20 cellular contexts compared by ENCODE assay signal in the genomic region with DNA sequence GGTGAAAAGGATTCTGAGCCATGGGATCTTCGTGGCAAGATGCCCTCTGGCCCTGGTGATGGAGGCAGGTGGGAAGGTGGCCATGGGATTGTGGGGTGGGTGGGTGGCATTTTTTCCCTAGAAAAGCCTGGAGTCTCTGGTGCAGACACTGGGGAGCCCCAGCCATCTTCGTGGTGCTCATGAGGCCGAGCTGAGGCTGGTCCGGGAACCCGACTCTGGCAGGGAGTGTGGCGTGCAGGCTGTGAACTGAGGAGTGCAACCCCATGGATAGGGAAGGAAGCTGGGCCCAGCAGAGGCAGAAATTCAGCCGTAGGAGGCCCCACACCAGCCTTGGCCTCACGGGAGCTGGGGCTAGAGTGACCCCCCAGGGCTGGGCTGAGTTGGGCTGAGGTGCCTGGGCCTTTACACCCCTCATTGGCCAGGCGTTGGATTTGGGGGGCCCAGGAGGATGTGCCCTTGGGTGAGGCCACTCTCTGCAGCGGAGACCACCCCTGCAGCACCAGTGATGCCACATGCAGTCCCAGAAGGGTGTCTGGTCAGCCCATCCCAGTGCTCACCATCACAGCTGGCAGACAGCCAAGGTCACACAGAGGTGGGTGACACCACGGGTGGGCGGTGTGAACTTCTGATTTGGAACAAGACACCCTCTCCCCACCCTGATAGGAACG.
A peak's percentile ranks its signal among the peaks of the same experiment; 100 is the strongest.
DNase-seq lines count a peak whose midpoint lies in the region; ATAC-seq and TF ChIP-seq lines count a peak whose summit lies in the region.
"Had no signal": no experiment of that assay in that cellular context is flagged by ENCODE, and none has a peak within 500 bp of the region (broad histone marks: within the 10 kb centered on the region; RNA-seq: fewer than 3 reads in every experiment).

No MANE protein-coding gene starts in this region.

- H3K27me3 ChIP-seq in right cardiac atrium (ENCODE audit: control insufficient read depth, insufficient read depth) (no peaks in the 10 kb centered on the region), neuronal stem cell (ENCODE audit: control insufficient read depth in 3 of 3, insufficient read depth in 3 of 3, low read depth in 1 of 3, low read length in 3 of 3) (peaks cover 0 to 30% (median 2%) of the 10 kb centered on the region in 3 experiments), mesenchymal stem cell (ENCODE audit: control insufficient read depth in 1 of 2, insufficient read depth in 1 of 2, low read length in 2 of 2) (peaks cover 0 to 21% of the 10 kb centered on the region in 2 experiments)

- no peaks in the 10 kb centered on the region for H3K4me1 Mint-ChIP-seq in chondrocyte (ENCODE audit: low read depth)
- H3K4me1 Mint-ChIP-seq: IgD-negative memory B cell had no signal

- peak overlapping the region; percentile 92 for H2AK5ac ChIP-seq in neuronal stem cell (ENCODE audit: low read depth, low read length)
- no peak overlapping the region for H2AK5ac ChIP-seq in mesenchymal stem cell (ENCODE audit: low read length, severe bottlenecking)

- peaks cover 8% of the 10 kb centered on the region for H3K27me3 Mint-ChIP-seq in chondrocyte (ENCODE audit: low read depth)

- H3K23ac ChIP-seq in neuronal stem cell (ENCODE audit: low read depth, low read length, poor library complexity) (no peak overlapping the region), mesenchymal stem cell (ENCODE audit: low read length in 2 of 2) (no peak overlapping the region)

- H2AFZ ChIP-seq in neuronal stem cell (ENCODE audit: low read length) = no peak overlapping the region
- no peak overlapping the region for H2AFZ ChIP-seq in mesenchymal stem cell (ENCODE audit: low read depth, low read length)

- WGBS in right cardiac atrium = 79% methylated on average over 13 of the region's 13 CpGs
- no CpG with 5 or more reads among the region's 13 CpGs for WGBS in neuronal stem cell (ENCODE audit: extremely low coverage in 2 of 2, insufficient read length in 2 of 2, insufficient replicate concordance in 1 of 2), 2 donors
- 60% methylated on average over 13 of the region's 13 CpGs for WGBS in mesenchymal stem cell

- H3K4me3 ChIP-seq in right cardiac atrium (ENCODE audit: low read length) = no peak overlapping the region
- no peak overlapping the region for H3K4me3 ChIP-seq in neuronal stem cell (ENCODE audit: low read length in 2 of 2)
- no peak overlapping the region for H3K4me3 ChIP-seq in mesenchymal stem cell (ENCODE audit: insufficient read depth in 1 of 2, low read depth in 1 of 2, low read length in 2 of 2)
- H3K4me3 ChIP-seq: A549, GM12878 had no signal

- H3K4ac ChIP-seq in neuronal stem cell (ENCODE audit: low read length) (no peak overlapping the region), mesenchymal stem cell (ENCODE audit: low read depth in 1 of 2, low read length in 2 of 2) (no peak overlapping the region)

- H3K18ac ChIP-seq in neuronal stem cell (ENCODE audit: low read length) (peak overlapping the region; percentile 64), mesenchymal stem cell (ENCODE audit: low read depth in 1 of 2, low read length in 2 of 2) (no peak overlapping the region)

- H4K8ac ChIP-seq in neuronal stem cell (ENCODE audit: low read depth, low read length) = no peak overlapping the region
- H4K8ac ChIP-seq in mesenchymal stem cell (ENCODE audit: low read length) = no peak overlapping the region

- H3K14ac ChIP-seq in neuronal stem cell (ENCODE audit: low read length) (peak overlapping the region; percentile 21), mesenchymal stem cell (ENCODE audit: low read length in 2 of 2) (no peak overlapping the region)

- no peak overlapping the region for H3K27ac ChIP-seq in right cardiac atrium (ENCODE audit: low read length)
- no peak overlapping the region for H3K27ac ChIP-seq in neuronal stem cell (replicated peaks; ENCODE audit: low read length)
- no peak overlapping the region for H3K27ac ChIP-seq in mesenchymal stem cell (ENCODE audit: low read length, poor library complexity, severe bottlenecking)
- H3K27ac ChIP-seq: 22Rv1, A549, HL-60 had no signal

- ATAC-seq in right cardiac atrium (no peak), left cardiac atrium (no peak)
- ATAC-seq: A549; CD8-positive, alpha-beta T cell; GM12878; HCT116 had no signal

- no peaks in the 10 kb centered on the region for H3K36me3 ChIP-seq in neuronal stem cell (replicated peaks in 1 of 2; ENCODE audit: control insufficient read depth in 2 of 2, insufficient read depth in 2 of 2, low read length in 2 of 2)
- peaks cover 0 to 3% of the 10 kb centered on the region in 2 experiments for H3K36me3 ChIP-seq in mesenchymal stem cell (ENCODE audit: control insufficient read depth in 1 of 2, insufficient read depth in 2 of 2, low read depth in 1 of 2, low read length in 2 of 2)

- no peak overlapping the region for H3K4me3 Mint-ChIP-seq in chondrocyte (ENCODE audit: unreplicated experiment)
- H3K4me3 Mint-ChIP-seq: CD8-positive, alpha-beta T cell; HFFc6; IgD-negative memory B cell had no signal

- DNase-seq in right cardiac atrium = peak in 2 of 3 donors; percentile 35 to 38
- no peak for DNase-seq in left cardiac atrium
- DNase-seq in chondrocyte (ENCODE audit: low spot score) = peak; percentile 78
- no peak for DNase-seq in neuronal stem cell (ENCODE audit: low spot score)
- no peak for DNase-seq in mesenchymal stem cell
- DNase-seq in activated T-cell treated with anti-CD3 and anti-CD28 coated beads, Interleukin-2, amount 50 U/mL, for 1 hour = no peak
- no peak for DNase-seq in H4 (ENCODE audit: low spot score)
- DNase-seq: AML-193; Calu3; CD8-positive, alpha-beta T cell; DMS79 treated with DMSO at 0.1 percent for 48 hours; EL; HFFc6; KG1 had no signal

- no peaks in the 10 kb centered on the region for H3K4me1 ChIP-seq in right cardiac atrium (ENCODE audit: control insufficient read depth, insufficient read depth, low read length)
- no peaks in the 10 kb centered on the region for H3K4me1 ChIP-seq in neuronal stem cell (ENCODE audit: control insufficient read depth in 2 of 2, insufficient read depth in 1 of 2, low read depth in 1 of 2, low read length in 2 of 2)
- H3K4me1 ChIP-seq in mesenchymal stem cell (ENCODE audit: control insufficient read depth, insufficient read depth, low read depth, low read length) = no peaks in the 10 kb centered on the region
- H3K4me1 ChIP-seq: A549 had no signal

- H3K9me3 ChIP-seq in right cardiac atrium (ENCODE audit: control insufficient read depth, low read length) = no peaks in the 10 kb centered on the region
- peaks cover 0 to 5% of the 10 kb centered on the region in 2 donors for H3K9me3 ChIP-seq in neuronal stem cell (replicated peaks in 1 of 2; ENCODE audit: control insufficient read depth in 2 of 2, insufficient read depth in 1 of 2, low read depth in 1 of 2, low read length in 2 of 2)
- H3K9me3 ChIP-seq in mesenchymal stem cell (ENCODE audit: control insufficient read depth, low read length) = no peaks in the 10 kb centered on the region
- H3K9me3 ChIP-seq: A549 had no signal

- no peak overlapping the region for H3K4me2 ChIP-seq in neuronal stem cell (ENCODE audit: insufficient read depth, low read length, poor library complexity, severe bottlenecking)
- no peak overlapping the region for H3K4me2 ChIP-seq in mesenchymal stem cell (ENCODE audit: low read length, poor library complexity, severe bottlenecking)
- H3K4me2 ChIP-seq: A549 had no signal

- H3K9ac ChIP-seq in neuronal stem cell (ENCODE audit: low read depth, low read length, poor library complexity) = no peak overlapping the region
- H3K9ac ChIP-seq in mesenchymal stem cell (ENCODE audit: low read length) = no peak overlapping the region

- no peaks in the 10 kb centered on the region for H3K36me3 Mint-ChIP-seq in chondrocyte (ENCODE audit: low read depth)
- H3K36me3 Mint-ChIP-seq: CD8-positive, alpha-beta T cell; IgD-negative memory B cell had no signal

- no peak for TF ChIP-seq CTCF in chondrocyte (IDR thresholded peaks at IDR 0.05)

- H2BK120ac ChIP-seq in neuronal stem cell (ENCODE audit: low read depth, low read length) = peak overlapping the region; percentile 31
- no peak overlapping the region for H2BK120ac ChIP-seq in mesenchymal stem cell (ENCODE audit: low read depth, low read length)

- H3K79me1 ChIP-seq in neuronal stem cell (ENCODE audit: low read depth, low read length) (no peaks in the 10 kb centered on the region), mesenchymal stem cell (replicated peaks; ENCODE audit: low read length, poor library complexity, severe bottlenecking) (no peaks in the 10 kb centered on the region)

- no peak overlapping the region for H3K27ac Mint-ChIP-seq in chondrocyte (ENCODE audit: unreplicated experiment)
- H3K27ac Mint-ChIP-seq: CD8-positive, alpha-beta T cell; HFFc6; IgD-negative memory B cell had no signal

- H4K91ac ChIP-seq in neuronal stem cell (ENCODE audit: low read depth, low read length, poor library complexity) = no peak overlapping the region
- no peak overlapping the region for H4K91ac ChIP-seq in mesenchymal stem cell (ENCODE audit: low read length)

- H2BK15ac ChIP-seq in neuronal stem cell (ENCODE audit: low read length) = peak overlapping the region; percentile 89
- H2BK15ac ChIP-seq in mesenchymal stem cell (ENCODE audit: low read depth, poor library complexity, severe bottlenecking) = no peak overlapping the region

- H2BK12ac ChIP-seq in neuronal stem cell (ENCODE audit: low read length) = peak overlapping the region; percentile 10
- no peak overlapping the region for H2BK12ac ChIP-seq in mesenchymal stem cell (ENCODE audit: low read length in 2 of 2)

- H3K9me3 Mint-ChIP-seq in chondrocyte (ENCODE audit: low read depth) = no peaks in the 10 kb centered on the region
- H3K9me3 Mint-ChIP-seq: IgD-negative memory B cell had no signal

- H2BK5ac ChIP-seq in neuronal stem cell (ENCODE audit: low read length) (peak overlapping the region; percentile 39), mesenchymal stem cell (ENCODE audit: low read depth, low read length, poor library complexity, severe bottlenecking) (no peak overlapping the region)

- intact Hi-C loops in right cardiac atrium (cut with DNase I) = no loop called here
- intact Hi-C loops in left cardiac atrium (cut with DNase I) = no loop called here

Comparison
In these comparisons a context has a peak if more than half of its experiments do, and no peak if none do; other contexts are left out.
1. DNase-seq: peak in right cardiac atrium (2 of 3) and chondrocyte (single experiment); none in left cardiac atrium (single experiment), neuronal stem cell (single experiment), mesenchymal stem cell (single experiment), activated T-cell treated with anti-CD3 and anti-CD28 coated beads, Interleukin-2, amount 50 U/mL, for 1 hour (single experiment) and H4 (single experiment).